Comparison of ENCODE assay signal across 14 cellular contexts in the genomic region with DNA sequence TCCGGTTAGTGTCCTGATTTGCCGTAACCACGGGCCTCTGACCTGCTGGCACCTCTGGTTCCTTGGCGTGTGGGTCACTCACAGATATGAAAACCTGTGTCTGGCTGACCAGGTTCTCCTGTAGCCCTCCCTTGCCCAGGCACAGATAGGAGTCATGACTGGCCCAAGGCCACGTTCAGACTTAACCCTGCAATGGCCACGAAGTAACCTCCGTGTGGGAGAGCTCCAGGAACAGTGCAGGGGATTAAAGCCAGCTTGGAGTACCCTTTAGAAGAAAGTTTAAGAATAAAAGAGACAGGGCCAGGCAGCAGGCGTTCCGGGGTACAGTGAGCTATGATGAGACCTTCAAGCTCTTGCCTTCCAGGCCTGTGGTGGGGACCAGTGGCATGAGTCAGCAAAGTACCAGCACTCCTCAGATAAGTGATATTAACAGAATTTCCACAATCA. TPM values are rescaled to one million over a fixed set of nuclear protein-coding genes. Genes with fewer than 3 reads are reported as not detected.
DNase-seq lines count a peak whose midpoint lies in the region; ATAC-seq, FAIRE-seq and TF ChIP-seq lines count a peak whose summit lies in the region.
"Had no signal": no experiment of that assay in that cellular context is flagged by ENCODE, and none has a peak within 500 bp of the region (broad histone marks: within the 10 kb centered on the region; RNA-seq: fewer than 3 reads in every experiment).

No MANE protein-coding gene starts in this region.

- peaks cover 62% of the 10 kb centered on the region for H3K36me3 Mint-ChIP-seq in activated CD4-positive, alpha-beta memory T cell treated with anti-CD3 and anti-CD28 coated beads for 36 hours

- no peak overlapping the region for H3K27ac ChIP-seq in sigmoid colon

- ATAC-seq in HG03442 (IDR thresholded peaks at IDR 0.05; ENCODE audit: unreplicated experiment): no peak

- TF ChIP-seq POLR2A in erythroblast (IDR thresholded peaks at IDR 0.05; ENCODE audit: low read length) (no peak), sigmoid colon (IDR thresholded peaks at IDR 0.05) (no peak)

- peaks cover 0 to 19% (median 0%) of the 10 kb centered on the region in 4 donors for H3K36me3 ChIP-seq in sigmoid colon

- no peaks in the 10 kb centered on the region for H3K27me3 Mint-ChIP-seq in activated CD4-positive, alpha-beta memory T cell treated with anti-CD3 and anti-CD28 coated beads for 36 hours

- FAIRE-seq in RCC 7860 (lab: Jason Lieb, UNC): no peak

- H3K9me3 ChIP-seq in sigmoid colon: no peaks in the 10 kb centered on the region
- H3K9me3 ChIP-seq: HAP-1 had no signal

- intact Hi-C loops in activated CD4-positive, alpha-beta memory T cell treated with anti-CD3 and anti-CD28 coated beads for 36 hours (cut with micrococcal nuclease): no loop called here
- intact Hi-C loops in sigmoid colon (cut with DNase I): no loop called here

- H3K4me3 ChIP-seq in sigmoid colon: no peak overlapping the region
- H3K4me3 ChIP-seq: HAP-1 had no signal

- POLR2A ChIA-PET in activated CD4-positive, alpha-beta memory T cell treated with anti-CD3 and anti-CD28 coated beads for 36 hours (lab: Charles Lee): no interaction called here

- no peaks in the 10 kb centered on the region for H3K27me3 ChIP-seq in sigmoid colon

- H3K4me1 Mint-ChIP-seq in activated CD4-positive, alpha-beta memory T cell treated with anti-CD3 and anti-CD28 coated beads for 36 hours (ENCODE audit: low read depth): no peaks in the 10 kb centered on the region

- 79 to 86% methylated on average over 9 of the region's 9 CpGs for WGBS in sigmoid colon, 2 donors

- H3K4me3 Mint-ChIP-seq in activated CD4-positive, alpha-beta memory T cell treated with anti-CD3 and anti-CD28 coated beads for 36 hours: no peak overlapping the region

- DNase-seq in EL (peak; percentile 37), erythroblast (lab: John Stamatoyannopoulos, UW) (peak; percentile 38 to 53), sigmoid colon (peak; percentile 38), HK-2 (ENCODE audit: unreplicated experiment) (no peak), RCC 7860 (ENCODE audit: low spot score) (no peak)
- DNase-seq in activated CD4-positive, alpha-beta memory T cell treated with anti-CD3 and anti-CD28 coated beads for 36 hours: no peak
- DNase-seq: activated CD4-positive, alpha-beta T cell treated with anti-CD3 and anti-CD28 coated beads for 1 hour; Calu3; effector CD8-positive, alpha-beta T cell; NCI-H1417 treated with DMSO at 0.1 percent for 48 hours; NCI-H774; stimulated activated CD4-positive, alpha-beta T cell treated with anti-CD3 and anti-CD28 coated beads, Interleukin-4, amount 100 ng/mL, for 24 hours had no signal

- H3K4me1 ChIP-seq in sigmoid colon: no peaks in the 10 kb centered on the region

- H3K9me3 Mint-ChIP-seq in activated CD4-positive, alpha-beta memory T cell treated with anti-CD3 and anti-CD28 coated beads for 36 hours: no peaks in the 10 kb centered on the region

- TF ChIP-seq CTCF in sigmoid colon (IDR thresholded peaks at IDR 0.05): no peak

- CTCF ChIA-PET in activated CD4-positive, alpha-beta memory T cell treated with anti-CD3 and anti-CD28 coated beads for 36 hours (lab: Charles Lee): interaction anchor here (1.7 kb wide), 1 partner anchor 9 kb away, joined by 12 read pairs; no protein-coding TSS in a partner anchor

- TF ChIP-seq EP300 in sigmoid colon (IDR thresholded peaks at IDR 0.05): no peak

- H3K27ac Mint-ChIP-seq in activated CD4-positive, alpha-beta memory T cell treated with anti-CD3 and anti-CD28 coated beads for 36 hours: peak overlapping the region; percentile 25

RNA-seq across cellular contexts. Expression of a gene that starts 25.5 kb away (rescaled TPM):
- total RNA-seq in activated CD4-positive, alpha-beta memory T cell treated with anti-CD3 and anti-CD28 coated beads for 36 hours: 10 to 100 TPM; 39.9 to 42.4 TPM
- total RNA-seq in sigmoid colon: 1 to 10 TPM in 2 of 4 donors, under 1 TPM in 2; 0.49 to 5.7 (median 1.7) TPM
- 10 to 100 TPM in 1 of 3 donors, 1 to 10 TPM in 2; 4.9 to 10.4 (median 6.0) TPM for polyA plus RNA-seq in sigmoid colon

RNA-seq across cellular contexts. Expression of a gene that starts 25.6 kb away (rescaled TPM):
- 10 to 100 TPM; 19.2 to 20.3 TPM for total RNA-seq in activated CD4-positive, alpha-beta memory T cell treated with anti-CD3 and anti-CD28 coated beads for 36 hours
- 10 to 100 TPM; 10.5 to 36.0 (median 14.2) TPM for total RNA-seq in sigmoid colon
- 10 to 100 TPM; 35.5 to 56.4 (median 55.3) TPM for polyA plus RNA-seq in sigmoid colon

Comparison
In these comparisons a context has a peak if more than half of its experiments do, and no peak if none do; other contexts are left out.
1. DNase-seq: peak in EL (single experiment), erythroblast (2 of 2) and sigmoid colon (single experiment); none in activated CD4-positive, alpha-beta memory T cell treated with anti-CD3 and anti-CD28 coated beads for 36 hours (single experiment), HK-2 (single experiment) and RCC 7860 (single experiment).
2. RNA of a gene that starts 25.5 kb away (total RNA-seq): 39.9 to 42.4 TPM in activated CD4-positive, alpha-beta memory T cell treated with anti-CD3 and anti-CD28 coated beads for 36 hours; 0.49 to 5.7 TPM in sigmoid colon; every median in the first group is over 4 times any median in the second.